ENCODE assay signal across 27 cellular contexts in the genomic region with DNA sequence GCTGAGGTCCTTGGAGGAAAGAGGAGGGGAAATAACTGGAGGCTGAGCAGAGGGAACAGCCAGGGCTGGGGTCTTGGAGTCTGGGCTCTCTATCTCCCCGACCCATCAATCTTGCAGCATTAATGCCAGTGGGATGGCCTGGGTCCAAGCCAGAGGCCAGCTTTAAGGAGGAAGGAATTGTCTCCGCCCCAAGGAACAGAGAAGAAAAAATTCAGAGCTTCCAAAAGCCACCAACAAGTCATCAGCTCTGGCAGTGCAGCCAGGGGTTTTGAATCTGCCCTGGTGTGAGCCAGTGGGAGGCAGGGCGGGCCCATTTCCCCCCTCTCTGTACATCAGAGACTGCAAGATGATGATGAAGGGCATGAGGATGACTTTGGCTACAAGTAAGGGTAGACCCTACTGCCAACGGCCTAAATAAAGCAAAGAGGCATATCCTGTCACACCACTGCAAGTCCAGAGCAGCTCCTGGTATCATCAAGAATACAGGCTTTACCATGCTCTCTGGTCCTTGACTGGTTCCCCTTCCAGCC. TPM values are rescaled to one million over a fixed set of nuclear protein-coding genes. Genes with fewer than 3 reads are reported as not detected.
DNase-seq lines count a peak whose midpoint lies in the region; ATAC-seq and TF ChIP-seq lines count a peak whose summit lies in the region.
"Had no signal": no experiment of that assay in that cellular context is flagged by ENCODE, and none has a peak within 500 bp of the region (broad histone marks: within the 10 kb centered on the region; RNA-seq: fewer than 3 reads in every experiment).

No MANE protein-coding gene starts in this region.

- H3K4me3 Mint-ChIP-seq in stimulated activated naive B cell treated with anti-CD40 and anti-IgM and Interleukin-4, amounts not matched to agents 10 μg/mL and 1 μg/mL and 100 μg/mL, for 72 hours: no peak overlapping the region
- H3K4me3 Mint-ChIP-seq in T-cell: no peak overlapping the region
- H3K4me3 Mint-ChIP-seq: activated naive CD8-positive, alpha-beta T cell treated with anti-CD3 and anti-CD28 coated beads for 36 hours; CD8-positive, alpha-beta T cell; natural killer cell; stimulated activated naive CD8-positive, alpha-beta T cell treated with anti-CD3 and anti-CD28 coated beads, Interleukin-15, Interleukin-2, amounts not matched to agents 100 ng/mL and 50 ng/mL, for 24 hours had no signal

- no peak for TF ChIP-seq POLR2A in Peyer's patch (IDR thresholded peaks at IDR 0.05)

- peak overlapping the region; percentile 99 for H3K27ac Mint-ChIP-seq in stimulated activated naive B cell treated with anti-CD40 and anti-IgM and Interleukin-4, amounts not matched to agents 10 μg/mL and 1 μg/mL and 100 μg/mL, for 72 hours
- H3K27ac Mint-ChIP-seq in T-cell: no peak overlapping the region
- H3K27ac Mint-ChIP-seq: activated naive CD8-positive, alpha-beta T cell treated with anti-CD3 and anti-CD28 coated beads for 36 hours; CD8-positive, alpha-beta T cell; natural killer cell; stimulated activated naive CD8-positive, alpha-beta T cell treated with anti-CD3 and anti-CD28 coated beads, Interleukin-15, Interleukin-2, amounts not matched to agents 100 ng/mL and 50 ng/mL, for 24 hours had no signal

- intact Hi-C loops in Right ventricle myocardium inferior (cut with DNase I): no loop called here
- intact Hi-C loops in cardiac septum (cut with DNase I): no loop called here

- DNase-seq in Right ventricle myocardium inferior (ENCODE audit: missing footprints) (peak; percentile 31), cardiac septum (ENCODE audit: low spot score) (no peak), Peyer's patch (peak in 2 of 3 donors; percentile 14 to 29), T-cell (no peak), HCEC 1CT (no peak), NCI-H510A (lab: John Stamatoyannopoulos, UW) (no peak)
- DNase-seq in stimulated activated naive B cell treated with anti-CD40 and anti-IgM and Interleukin-4, amounts not matched to agents 10 μg/mL and 1 μg/mL and 100 μg/mL, for 72 hours: no peak
- DNase-seq: activated effector memory CD4-positive, alpha-beta T cell treated with Interleukin-2 at 50 U/mL for 16 hours; activated naive CD8-positive, alpha-beta T cell treated with anti-CD3 and anti-CD28 coated beads for 36 hours; AML-193; DMS 273 treated with DMSO at 0.1 percent for 48 hours; effector CD4-positive, alpha-beta T cell; KBM-7; natural killer cell; NCI-H1092 treated with DMSO at 0.1 percent for 48 hours; NCI-H187 treated with DMSO at 0.1 percent for 48 hours; NCI-H2171 treated with DMSO at 0.1 percent for 48 hours; NCI-H524; occipital lobe; T-helper 2 cell had no signal

- H3K4me1 ChIP-seq in Peyer's patch (peaks cover 0 to 16% (median 2%) of the 10 kb centered on the region in 4 donors), muscle layer of duodenum (ENCODE audit: control insufficient read depth in 1 of 2, insufficient read depth in 2 of 2, low read length in 2 of 2) (no peaks in the 10 kb centered on the region)

- no peak overlapping the region for H3K4me3 ChIP-seq in Peyer's patch
- no peak overlapping the region for H3K4me3 ChIP-seq in muscle layer of duodenum (ENCODE audit: low read depth in 1 of 2, low read length in 2 of 2)
- H3K4me3 ChIP-seq: skin epidermis had no signal

- H3K27ac ChIP-seq in Peyer's patch (no peak overlapping the region), muscle layer of duodenum (ENCODE audit: low read length) (peak overlapping the region; percentile 9)

- no peaks in the 10 kb centered on the region for H3K27me3 ChIP-seq in Peyer's patch
- no peaks in the 10 kb centered on the region for H3K27me3 ChIP-seq in muscle layer of duodenum (ENCODE audit: low read depth, low read length)

- TF ChIP-seq CTCF in Peyer's patch (IDR thresholded peaks at IDR 0.05): no peak

- H3K4me1 Mint-ChIP-seq in stimulated activated naive B cell treated with anti-CD40 and anti-IgM and Interleukin-4, amounts not matched to agents 10 μg/mL and 1 μg/mL and 100 μg/mL, for 72 hours: peaks cover 60 to 88% of the 10 kb centered on the region in 2 donors
- peaks cover 0 to 10% (median under 1%) of the 10 kb centered on the region in 3 donors for H3K4me1 Mint-ChIP-seq in T-cell

- H3K27me3 Mint-ChIP-seq in stimulated activated naive B cell treated with anti-CD40 and anti-IgM and Interleukin-4, amounts not matched to agents 10 μg/mL and 1 μg/mL and 100 μg/mL, for 72 hours: no peaks in the 10 kb centered on the region
- peaks cover 26 to 31% of the 10 kb centered on the region in 2 donors for H3K27me3 Mint-ChIP-seq in T-cell

- H3K36me3 Mint-ChIP-seq in stimulated activated naive B cell treated with anti-CD40 and anti-IgM and Interleukin-4, amounts not matched to agents 10 μg/mL and 1 μg/mL and 100 μg/mL, for 72 hours: peaks cover 0 to 6% of the 10 kb centered on the region in 2 donors
- H3K36me3 Mint-ChIP-seq in T-cell: no peaks in the 10 kb centered on the region
- H3K36me3 Mint-ChIP-seq: CD8-positive, alpha-beta T cell; natural killer cell had no signal

- H3K9me3 ChIP-seq in Peyer's patch (no peaks in the 10 kb centered on the region), muscle layer of duodenum (ENCODE audit: control insufficient read depth in 1 of 2, low read length in 2 of 2) (no peaks in the 10 kb centered on the region)

- ATAC-seq in Right ventricle myocardium inferior (no peak), T-cell (replicated peaks in 1 of 4) (no peak)
- no peak for ATAC-seq in stimulated activated naive B cell treated with anti-CD40 and anti-IgM and Interleukin-4, amounts not matched to agents 10 μg/mL and 1 μg/mL and 100 μg/mL, for 72 hours (replicated peaks)
- ATAC-seq: activated CD4-positive, CD25-positive, alpha-beta regulatory T cell treated with anti-CD3 and anti-CD28 coated beads, Interleukin-2, amount 50 U/mL, for 24 hours; CD8-positive, alpha-beta T cell; natural killer cell had no signal

- POLR2A ChIA-PET in T-cell (lab: Charles Lee): no interaction called here

- H3K9me3 Mint-ChIP-seq in stimulated activated naive B cell treated with anti-CD40 and anti-IgM and Interleukin-4, amounts not matched to agents 10 μg/mL and 1 μg/mL and 100 μg/mL, for 72 hours: no peaks in the 10 kb centered on the region
- H3K9me3 Mint-ChIP-seq in T-cell: no peaks in the 10 kb centered on the region
- H3K9me3 Mint-ChIP-seq: activated naive CD8-positive, alpha-beta T cell treated with anti-CD3 and anti-CD28 coated beads for 36 hours; CD8-positive, alpha-beta T cell; natural killer cell; stimulated activated naive CD8-positive, alpha-beta T cell treated with anti-CD3 and anti-CD28 coated beads, Interleukin-15, Interleukin-2, amounts not matched to agents 100 ng/mL and 50 ng/mL, for 24 hours had no signal

- H3K36me3 ChIP-seq in Peyer's patch: no peaks in the 10 kb centered on the region
- no peaks in the 10 kb centered on the region for H3K36me3 ChIP-seq in muscle layer of duodenum (ENCODE audit: control insufficient read depth in 1 of 2, insufficient read depth in 2 of 2, low read length in 2 of 2)

- CTCF ChIA-PET in T-cell (lab: Charles Lee): no interaction called here

RNA-seq across cellular contexts. Expression of a gene that starts 34.5 kb away (rescaled TPM):
- 32.5 TPM for total RNA-seq in Right ventricle myocardium inferior
- 33.5 TPM for total RNA-seq in cardiac septum
- 10 to 100 TPM in 3 of 4 donors, 1 to 10 TPM in 1; 4.0 to 36.7 (median 23.0) TPM for total RNA-seq in Peyer's patch
- total RNA-seq in T-cell: 1 to 10 TPM in 3 of 5 donors, under 1 TPM in 2; 0.77 to 3.6 (median 2.2) TPM
- total RNA-seq: A673, MCF 10A had no signal

Comparison
In these comparisons a context has a peak if more than half of its experiments do, and no peak if none do; other contexts are left out.
1. DNase-seq: peak in Right ventricle myocardium inferior (single experiment) and Peyer's patch (2 of 3); none in cardiac septum (single experiment), stimulated activated naive B cell treated with anti-CD40 and anti-IgM and Interleukin-4, amounts not matched to agents 10 μg/mL and 1 μg/mL and 100 μg/mL, for 72 hours (single experiment), T-cell (0 of 34), HCEC 1CT (single experiment) and NCI-H510A (single experiment).